Comparison of ENCODE assay signal across 26 cellular contexts in genomic region chr11:26193714-26194373, GRCh38.
A peak's percentile ranks its signal among the peaks of the same experiment; 100 is the strongest.
DNase-seq lines count a peak whose midpoint lies in the region; ATAC-seq, FAIRE-seq and TF ChIP-seq lines count a peak whose summit lies in the region.
"Had no signal": no experiment of that assay in that cellular context is flagged by ENCODE, and none has a peak within 500 bp of the region (broad histone marks: within the 10 kb centered on the region; RNA-seq: fewer than 3 reads in every experiment).

No MANE protein-coding gene starts in this region.

- no peak overlapping the region for H3K56ac ChIP-seq in IMR-90 (ENCODE audit: extremely low read depth, insufficient read depth, low read length)

- POLR2A ChIA-PET in IMR-90 (lab: Charles Lee; ENCODE audit: unreplicated experiment), result no interaction called here

- intact Hi-C loops in IMR-90 (cut with micrococcal nuclease), result no loop called here

- H3K27ac ChIP-seq in IMR-90 (ENCODE audit: insufficient read depth, low read length), result no peak overlapping the region
- no peak overlapping the region for H3K27ac ChIP-seq in astrocyte (ENCODE audit: low read depth, low read length)
- H3K27ac ChIP-seq: C4-2B, RWPE1, transverse colon had no signal

- H2BK5ac ChIP-seq in IMR-90 (ENCODE audit: low read depth, low read length, poor library complexity, severe bottlenecking), result peak overlapping the region; percentile 18

- no peaks in the 10 kb centered on the region for H3K79me2 ChIP-seq in astrocyte (ENCODE audit: insufficient read depth, low read length)

- TF ChIP-seq POLR2A in IMR-90 (IDR thresholded peaks at IDR 0.05; ENCODE audit: low read depth, low read length), result no peak

- no peaks in the 10 kb centered on the region for H3K36me3 Mint-ChIP-seq in astrocyte (ENCODE audit: low read depth, unreplicated experiment)
- H3K36me3 Mint-ChIP-seq: activated naive CD8-positive, alpha-beta T cell treated with anti-CD3 and anti-CD28 coated beads, Interleukin-2, amount 10 ng/mL, durations not matched to agents 7 days and 5 days had no signal

- no TSS peak for BruUV-seq in IMR-90 (replicated peaks; lab: Mats Ljungman, UMichigan)

- no peak overlapping the region for H4K8ac ChIP-seq in IMR-90 (ENCODE audit: low read depth in 2 of 2, low read length in 2 of 2)

- H3K9me3 Mint-ChIP-seq in astrocyte (ENCODE audit: unreplicated experiment), result no peaks in the 10 kb centered on the region
- H3K9me3 Mint-ChIP-seq: activated naive CD8-positive, alpha-beta T cell treated with anti-CD3 and anti-CD28 coated beads, Interleukin-2, amount 10 ng/mL, durations not matched to agents 7 days and 5 days; nephron progenitor cell had no signal

- H3K14ac ChIP-seq in IMR-90 (replicated peaks; ENCODE audit: low read depth, low read length), result no peak overlapping the region

- H2AK9ac ChIP-seq in IMR-90 (replicated peaks; ENCODE audit: low read depth, low read length, poor library complexity), result no peak overlapping the region

- DNase-seq in IMR-90 (peak; percentile 22), astrocyte (ENCODE audit: low read depth) (no peak), kidney tubule cell (ENCODE audit: low spot score) (peak; percentile 40), Kasumi-1 (lab: John Stamatoyannopoulos, UW) (no peak), H4 (ENCODE audit: low spot score) (no peak), DMS114 treated with DMSO at 0.1 percent for 48 hours (lab: John Stamatoyannopoulos, UW; ENCODE audit: unreplicated experiment) (no peak)
- DNase-seq: activated gamma-delta T cell; activated naive CD8-positive, alpha-beta T cell treated with anti-CD3 and anti-CD28 coated beads, Interleukin-2, amount 10 ng/mL, durations not matched to agents 7 days and 5 days; dermis blood vessel endothelial cell; DND-41; islet precursor cell; NCI-H2029 treated with DMSO at 0.1 percent for 48 hours; NCI-H2227 treated with DMSO at 0.1 percent for 48 hours; NCI-H748 treated with DMSO at 0.1 percent for 48 hours; nephron progenitor cell; retina; stimulated activated CD4-positive, alpha-beta T cell treated with anti-CD3 and anti-CD28 coated beads, Interleukin-2, amount 100 ng/mL, for 24 hours; T-helper 17 cell; transverse colon had no signal

- H3K27me3 Mint-ChIP-seq in astrocyte (ENCODE audit: low read depth, unreplicated experiment), result no peaks in the 10 kb centered on the region
- H3K27me3 Mint-ChIP-seq: activated naive CD8-positive, alpha-beta T cell treated with anti-CD3 and anti-CD28 coated beads, Interleukin-2, amount 10 ng/mL, durations not matched to agents 7 days and 5 days; central memory CD8-positive, alpha-beta T cell; T-helper 17 cell had no signal

- no peak overlapping the region for H4K5ac ChIP-seq in IMR-90 (ENCODE audit: low read depth, low read length)

- H2BK15ac ChIP-seq in IMR-90 (ENCODE audit: low read depth, low read length), result no peak overlapping the region

- H3K9me1 ChIP-seq in IMR-90 (ENCODE audit: insufficient read depth, low read length), result no peaks in the 10 kb centered on the region

- H3K9me3 ChIP-seq in IMR-90 (ENCODE audit: control insufficient read depth, insufficient read depth, low read length), result no peaks in the 10 kb centered on the region
- no peaks in the 10 kb centered on the region for H3K9me3 ChIP-seq in astrocyte (ENCODE audit: insufficient read depth, low read depth, low read length)
- H3K9me3 ChIP-seq: transverse colon had no signal

- no peak overlapping the region for H3K23ac ChIP-seq in IMR-90 (ENCODE audit: low read depth, low read length)

- H3K36me3 ChIP-seq in IMR-90 (ENCODE audit: control insufficient read depth, insufficient read depth, low read length), result no peaks in the 10 kb centered on the region
- no peaks in the 10 kb centered on the region for H3K36me3 ChIP-seq in astrocyte (ENCODE audit: insufficient read depth, low read length)
- H3K36me3 ChIP-seq: transverse colon had no signal

- H4K91ac ChIP-seq in IMR-90 (ENCODE audit: insufficient read depth, low read depth, low read length), result no peak overlapping the region

- TF ChIP-seq CTCF in IMR-90 (conservative IDR thresholded peaks at IDR 0.05; ENCODE audit: low read depth, low read length) (no peak), astrocyte (IDR thresholded peaks at IDR 0.05; ENCODE audit: insufficient read depth, low read depth, low read length) (no peak)

- H4K20me1 ChIP-seq in IMR-90 (ENCODE audit: insufficient read depth, low read length) (no peaks in the 10 kb centered on the region), astrocyte (ENCODE audit: insufficient read depth, low read length) (no peaks in the 10 kb centered on the region)

- H3K9ac ChIP-seq in IMR-90 (ENCODE audit: low read depth, low read length) (no peak overlapping the region), astrocyte (ENCODE audit: low read length) (no peak overlapping the region)

- H2BK120ac ChIP-seq in IMR-90 (ENCODE audit: low read depth, low read length), result no peak overlapping the region

- dilution Hi-C loops in IMR-90 (cut with HindIII; ENCODE audit: low sequenced_read_pairs, unreplicated experiment), result no loop called here

- H3K4me3 ChIP-seq in IMR-90 (ENCODE audit: insufficient read depth, low read depth, low read length) (no peak overlapping the region), astrocyte (ENCODE audit: insufficient read depth, low read depth, low read length) (no peak overlapping the region)
- H3K4me3 ChIP-seq: lung, transverse colon had no signal

- H3K27ac Mint-ChIP-seq in astrocyte (ENCODE audit: unreplicated experiment), result peak overlapping the region; percentile 18
- H3K27ac Mint-ChIP-seq: activated naive CD8-positive, alpha-beta T cell treated with anti-CD3 and anti-CD28 coated beads, Interleukin-2, amount 10 ng/mL, durations not matched to agents 7 days and 5 days; nephron progenitor cell; T-helper 17 cell had no signal

- H3K4me1 ChIP-seq in IMR-90 (ENCODE audit: control insufficient read depth, insufficient read depth, low read length), result peaks cover 2% of the 10 kb centered on the region; the same call in 1 of the 2 replicates
- H3K4me1 ChIP-seq in astrocyte (ENCODE audit: insufficient read depth, low read length), result no peaks in the 10 kb centered on the region
- H3K4me1 ChIP-seq: transverse colon had no signal

- TF ChIP-seq RAD21 in IMR-90 (IDR thresholded peaks at IDR 0.05; ENCODE audit: low read length), result no peak

- in situ Hi-C loops in IMR-90 (cut with MboI; ENCODE audit: low sequenced_read_pairs), result no loop called here

- no peak overlapping the region for H3K4ac ChIP-seq in IMR-90 (ENCODE audit: low read depth, low read length)

- H3K27me3 ChIP-seq in IMR-90 (ENCODE audit: control insufficient read depth, insufficient read depth, low read length) (no peaks in the 10 kb centered on the region), astrocyte (ENCODE audit: insufficient read depth, low read length) (no peaks in the 10 kb centered on the region)
- H3K27me3 ChIP-seq: transverse colon had no signal

- FAIRE-seq in astrocyte (lab: Jason Lieb, UNC), result no peak
- FAIRE-seq: endometrium, GM18507 had no signal

- H3K4me1 Mint-ChIP-seq in astrocyte (ENCODE audit: low read depth, unreplicated experiment), result peaks cover 4% of the 10 kb centered on the region
- H3K4me1 Mint-ChIP-seq: activated naive CD8-positive, alpha-beta T cell treated with anti-CD3 and anti-CD28 coated beads, Interleukin-2, amount 10 ng/mL, durations not matched to agents 7 days and 5 days; central memory CD8-positive, alpha-beta T cell; nephron progenitor cell; T-helper 17 cell had no signal

- H2AFZ ChIP-seq in IMR-90 (replicated peaks; ENCODE audit: low read length, poor library complexity), result no peak overlapping the region
- H2AFZ ChIP-seq in astrocyte (ENCODE audit: low read depth, low read length), result no peak overlapping the region

- no peak overlapping the region for H2BK20ac ChIP-seq in IMR-90 (ENCODE audit: low read depth, low read length)

- H3K4me2 ChIP-seq in IMR-90 (ENCODE audit: low read depth, low read length) (no peak overlapping the region), astrocyte (ENCODE audit: low read length) (no peak overlapping the region)

- H3K4me3 Mint-ChIP-seq in astrocyte (ENCODE audit: unreplicated experiment), result no peak overlapping the region
- H3K4me3 Mint-ChIP-seq: activated naive CD8-positive, alpha-beta T cell treated with anti-CD3 and anti-CD28 coated beads, Interleukin-2, amount 10 ng/mL, durations not matched to agents 7 days and 5 days; central memory CD8-positive, alpha-beta T cell; nephron progenitor cell; T-helper 17 cell had no signal

- H2AK5ac ChIP-seq in IMR-90 (ENCODE audit: low read depth, low read length), result no peak overlapping the region

- no peak overlapping the region for H3K18ac ChIP-seq in IMR-90 (ENCODE audit: low read depth, low read length)

- H3K79me1 ChIP-seq in IMR-90 (ENCODE audit: low read depth in 1 of 2, low read length in 2 of 2), result no peaks in the 10 kb centered on the region

- ATAC-seq in IMR-90 (ENCODE audit: low read depth) (peak; percentile 21; the same call in 1 of the 2 replicates), HG02852 (IDR thresholded peaks at IDR 0.05; ENCODE audit: unreplicated experiment) (no peak)
- ATAC-seq: T-helper 17 cell had no signal

- CTCF ChIA-PET in IMR-90 (lab: Yijun Ruan, JAX), result no interaction called here

TF ChIP-seq in IMR-90, 13 proteins besides CTCF, POLR2A, EP300 and RAD21:
- TF ChIP-seq CHD1 (IDR thresholded peaks at IDR 0.05; ENCODE audit: low read depth, low read length) (no peak), USF2 (IDR thresholded peaks at IDR 0.05; ENCODE audit: low read depth, low read length) (no peak), MAZ (IDR thresholded peaks at IDR 0.05; ENCODE audit: borderline replicate concordance, low read depth, low read length) (no peak), RFX5 (IDR thresholded peaks at IDR 0.05; ENCODE audit: low read depth, low read length) (no peak), NFE2L2 (IDR thresholded peaks at IDR 0.05; ENCODE audit: low read depth, low read length) (no peak), SMC3 (IDR thresholded peaks at IDR 0.05; ENCODE audit: low read depth, low read length) (no peak), FOS (IDR thresholded peaks at IDR 0.05; ENCODE audit: low read depth, low read length) (no peak), BHLHE40 (IDR thresholded peaks at IDR 0.05; ENCODE audit: low read depth, low read length) (no peak)

Comparison
In these comparisons a context has a peak if more than half of its experiments do, and no peak if none do; other contexts are left out.
1. DNase-seq: peak in IMR-90 (single experiment) and kidney tubule cell (single experiment); none in astrocyte (single experiment), Kasumi-1 (0 of 2), H4 (single experiment) and DMS114 treated with DMSO at 0.1 percent for 48 hours (single experiment).